In the genomic region with DNA sequence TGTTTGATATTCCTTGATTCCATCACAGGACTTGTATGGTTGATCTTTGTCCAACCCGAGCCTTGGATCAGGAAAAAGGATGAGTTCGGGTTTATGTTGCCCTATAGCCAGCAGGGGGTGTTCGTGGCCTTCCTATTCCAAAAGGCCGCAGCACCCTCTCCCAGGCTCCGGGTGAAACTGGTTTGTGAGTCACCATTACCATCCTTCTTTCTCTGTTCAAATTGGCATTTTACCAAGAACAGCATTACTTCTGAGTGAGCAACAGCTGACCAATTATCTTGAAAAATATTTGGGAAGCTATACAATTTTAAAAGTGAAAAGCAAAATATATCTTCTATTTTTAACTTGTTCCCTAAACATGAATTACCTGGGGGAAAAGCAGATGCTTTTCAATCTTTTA, we compare ENCODE assay signal across 8 cellular contexts. TPM values are rescaled to one million over a fixed set of nuclear protein-coding genes. Genes with fewer than 3 reads are reported as not detected.
DNase-seq lines count a peak whose midpoint lies in the region; ATAC-seq, FAIRE-seq and TF ChIP-seq lines count a peak whose summit lies in the region.

No MANE protein-coding gene starts in this region.

- H3K4me3 Mint-ChIP-seq in activated CD4-positive, alpha-beta T cell treated with anti-CD3 and anti-CD28 coated beads for 36 hours: no peak overlapping the region

- POLR2A ChIA-PET in activated CD4-positive, alpha-beta T cell treated with anti-CD3 and anti-CD28 coated beads for 36 hours (lab: Charles Lee): no interaction called here

- DNase-seq in ACHN (peak; percentile 96), H54 (ENCODE audit: insufficient read length, low spot score) (peak; percentile 60), NCI-H446 (lab: John Stamatoyannopoulos, UW) (peak; percentile 40 to 82), choroid plexus epithelial cell (ENCODE audit: low read depth) (peak; percentile 98), left kidney (ENCODE audit: low read depth, low spot score) (peak; percentile 88)
- peak; percentile 79 for DNase-seq in activated CD4-positive, alpha-beta T cell treated with anti-CD3 and anti-CD28 coated beads for 36 hours
- DNase-seq in stimulated activated CD4-positive, alpha-beta T cell treated with anti-CD3 and anti-CD28 coated beads, Interleukin-2, amount 100 ng/mL, for 48 hours: peak; percentile 52 to 53

- ATAC-seq in activated CD4-positive, alpha-beta T cell treated with anti-CD3 and anti-CD28 coated beads for 36 hours: peak; percentile 94
- no peak for ATAC-seq in GM21825 (IDR thresholded peaks at IDR 0.05; ENCODE audit: unreplicated experiment)

- intact Hi-C loops in activated CD4-positive, alpha-beta T cell treated with anti-CD3 and anti-CD28 coated beads for 36 hours (cut with DNase I, micrococcal nuclease): loop anchor here (1.0 to 10.0 kb wide), 10 partner anchors 105 to 753 kb away; no protein-coding TSS in a partner anchor

- H3K27me3 Mint-ChIP-seq in activated CD4-positive, alpha-beta T cell treated with anti-CD3 and anti-CD28 coated beads for 36 hours: peaks cover 31% of the 10 kb centered on the region

- no peak for TF ChIP-seq POLR2A in H54 (IDR thresholded peaks at IDR 0.05; ENCODE audit: low read depth, low read length)

- no peaks in the 10 kb centered on the region for H3K4me1 Mint-ChIP-seq in activated CD4-positive, alpha-beta T cell treated with anti-CD3 and anti-CD28 coated beads for 36 hours

- H3K36me3 Mint-ChIP-seq in activated CD4-positive, alpha-beta T cell treated with anti-CD3 and anti-CD28 coated beads for 36 hours (ENCODE audit: low read depth): no peaks in the 10 kb centered on the region

- no peak overlapping the region for H3K27ac Mint-ChIP-seq in activated CD4-positive, alpha-beta T cell treated with anti-CD3 and anti-CD28 coated beads for 36 hours

- no peak overlapping the region for H3K4me3 ChIP-seq in choroid plexus epithelial cell (ENCODE audit: low read depth, low read length)

- CTCF ChIA-PET in activated CD4-positive, alpha-beta T cell treated with anti-CD3 and anti-CD28 coated beads for 36 hours (lab: Charles Lee): interaction anchor here (0.7 to 2.7 kb wide), 9 partner anchors 9 to 753 kb away, joined by 3 to 11 read pairs (median 3); no protein-coding TSS in a partner anchor

- in situ Hi-C loops in ACHN (cut with HindIII; ENCODE audit: low pct_ligation_motif_present, low pct_unique_long_range_greater_than_20kb, low sequenced_read_pairs): no loop called here

- no peaks in the 10 kb centered on the region for H3K9me3 Mint-ChIP-seq in activated CD4-positive, alpha-beta T cell treated with anti-CD3 and anti-CD28 coated beads for 36 hours (ENCODE audit: low read depth)

- peak; percentile 65 for FAIRE-seq in H54 (lab: Jason Lieb, UNC)

- peak; percentile 91 for TF ChIP-seq CTCF in choroid plexus epithelial cell (conservative IDR thresholded peaks at IDR 0.05; ENCODE audit: low read depth, low read length)

RNA-seq across cellular contexts. Expression of gene KRT20, which starts 24.3 kb away (rescaled TPM):
- not detected for total RNA-seq in activated CD4-positive, alpha-beta T cell treated with anti-CD3 and anti-CD28 coated beads for 36 hours

RNA-seq across cellular contexts. Expression of gene KRT23, which starts 28.1 kb away (rescaled TPM):
- total RNA-seq in activated CD4-positive, alpha-beta T cell treated with anti-CD3 and anti-CD28 coated beads for 36 hours: not detected

RNA-seq across cellular contexts. Expression of gene KRT12, which starts 42.3 kb away (rescaled TPM):
- total RNA-seq in activated CD4-positive, alpha-beta T cell treated with anti-CD3 and anti-CD28 coated beads for 36 hours: not detected

RNA-seq across cellular contexts. Expression of gene KRT39, which starts 57.4 kb away (rescaled TPM):
- total RNA-seq in activated CD4-positive, alpha-beta T cell treated with anti-CD3 and anti-CD28 coated beads for 36 hours: not detected
